ENCODE assay signal across 24 cellular contexts in the genomic region with DNA sequence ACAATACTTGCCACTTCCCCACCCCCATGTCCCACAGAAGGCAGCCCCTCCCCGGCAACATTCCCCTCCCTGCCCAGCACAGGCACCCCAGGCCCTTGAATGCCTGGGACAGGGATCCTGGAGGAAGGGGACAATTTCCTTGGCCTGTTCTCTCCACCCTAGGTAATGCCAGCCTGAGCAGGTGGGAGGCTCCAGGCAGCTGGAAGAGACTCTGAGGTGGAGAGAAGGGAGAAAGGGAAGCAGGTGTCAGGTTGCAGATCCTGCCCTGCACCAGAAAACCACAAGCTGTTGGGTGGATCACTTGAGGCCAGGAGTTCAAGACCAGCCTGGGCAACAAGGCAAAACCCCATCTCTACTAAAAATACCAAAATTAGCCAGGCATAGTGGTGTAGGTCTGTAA. TPM values are rescaled to one million over a fixed set of nuclear protein-coding genes. Genes with fewer than 3 reads are reported as not detected.
A peak's percentile ranks its signal among the peaks of the same experiment; 100 is the strongest.
DNase-seq lines count a peak whose midpoint lies in the region; ATAC-seq and TF ChIP-seq lines count a peak whose summit lies in the region.
"Had no signal": no experiment of that assay in that cellular context is flagged by ENCODE, and none has a peak within 500 bp of the region (broad histone marks: within the 10 kb centered on the region; RNA-seq: fewer than 3 reads in every experiment).

No MANE protein-coding gene starts in this region.

- H3K27ac ChIP-seq in HEK293 (ENCODE audit: extremely low read depth, low read depth, low read length) = no peak overlapping the region
- H3K27ac ChIP-seq: A549, HL-60, Peyer's patch had no signal

- ATAC-seq in HG03045 (IDR thresholded peaks at IDR 0.05; ENCODE audit: unreplicated experiment) = no peak
- ATAC-seq: A549, HepG2, T-cell had no signal

- POLR2A ChIA-PET in HEK293 (lab: Yijun Ruan, JAX) = interaction anchor here (1.3 to 1.5 kb wide), 2 partner anchors 7 to 9 kb away, joined by 4 read pairs; a partner anchor contains a TSS

- H3K4me3 Mint-ChIP-seq in mesothelial cell of epicardium = peak overlapping the region; percentile 10
- H3K4me3 Mint-ChIP-seq: B cell; CD4-positive, CD25-positive, alpha-beta regulatory T cell had no signal

- peaks cover 11% of the 10 kb centered on the region; the same call in 1 of the 2 replicates for H3K4me1 ChIP-seq in HEK293 (ENCODE audit: control insufficient read depth, insufficient read depth, low read length)

- CTCF ChIA-PET in HEK293 (lab: Yijun Ruan, JAX) = interaction anchor here (0.7 to 5.5 kb wide), 3 partner anchors 12 to 114 kb away, joined by 4 to 39 read pairs (median 27); no protein-coding TSS in a partner anchor

- H3K4me1 Mint-ChIP-seq in mesothelial cell of epicardium = peaks cover 33% of the 10 kb centered on the region

- H3K27ac Mint-ChIP-seq in mesothelial cell of epicardium = no peak overlapping the region
- H3K27ac Mint-ChIP-seq: B cell, H9, T-cell had no signal

- DNase-seq in NCI-H2107 treated with DMSO at 0.1 percent for 48 hours (lab: John Stamatoyannopoulos, UW; ENCODE audit: unreplicated experiment) = peak; percentile 25
- DNase-seq in NCI-H2107 (lab: John Stamatoyannopoulos, UW) = no peak
- peak; percentile 6 for DNase-seq in NCI-H226
- DNase-seq in mesothelial cell of epicardium (ENCODE audit: low spot score in 2 of 2, unreplicated experiment in 2 of 2) = no peak
- no peak for DNase-seq in NCI-H1092 treated with DMSO at 0.1 percent for 48 hours (lab: John Stamatoyannopoulos, UW)
- DNase-seq in NCI-H146 (lab: John Stamatoyannopoulos, UW) = no peak
- DNase-seq: CD4-positive, CD25-positive, alpha-beta regulatory T cell; COR-L47; DMS153; H9; KG1; NCI-H1417 treated with DMSO at 0.1 percent for 48 hours; NCI-H2029 treated with DMSO at 0.1 percent for 48 hours; NCI-H524 treated with DMSO at 0.1 percent for 48 hours; Peyer's patch; T-cell had no signal

- H3K36me3 Mint-ChIP-seq in mesothelial cell of epicardium = no peaks in the 10 kb centered on the region

- H3K36me3 ChIP-seq in HEK293 (ENCODE audit: control insufficient read depth in 2 of 2, insufficient read depth in 1 of 2, low read length in 2 of 2) = peaks cover 0 to 18% of the 10 kb centered on the region in 2 experiments; a peak in 2 of 3 replicates
- H3K36me3 ChIP-seq: Peyer's patch had no signal

- TF ChIP-seq CTCF in HEK293 (tag by site-specific recombination; IDR thresholded peaks at IDR 0.05) = no peak
- no peak for TF ChIP-seq CTCF in mesothelial cell of epicardium (IDR thresholded peaks at IDR 0.05; ENCODE audit: unreplicated experiment)

- H3K9me3 ChIP-seq in HEK293 (ENCODE audit: control insufficient read depth, insufficient read depth, low read depth, low read length) = no peaks in the 10 kb centered on the region
- H3K9me3 ChIP-seq: A549, Peyer's patch had no signal

- peaks cover 6% of the 10 kb centered on the region for H3K27me3 Mint-ChIP-seq in mesothelial cell of epicardium (ENCODE audit: low read depth)

- H3K4me3 ChIP-seq in HEK293 (ENCODE audit: low read depth, low read length) = no peak overlapping the region
- H3K4me3 ChIP-seq: A549, Peyer's patch had no signal

- no peaks in the 10 kb centered on the region for H3K9me3 Mint-ChIP-seq in mesothelial cell of epicardium
- H3K9me3 Mint-ChIP-seq: CD4-positive, CD25-positive, alpha-beta regulatory T cell; H9; T-cell had no signal

TF ChIP-seq in HEK293, 187 proteins besides CTCF, POLR2A, EP300 and RAD21 (continues in another document):
- TF ChIP-seq, protein P1, sequence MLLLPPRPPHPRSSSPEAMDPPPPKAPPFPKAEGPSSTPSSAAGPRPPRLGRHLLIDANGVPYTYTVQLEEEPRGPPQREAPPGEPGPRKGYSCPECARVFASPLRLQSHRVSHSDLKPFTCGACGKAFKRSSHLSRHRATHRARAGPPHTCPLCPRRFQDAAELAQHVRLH (tag by site-specific recombination; IDR thresholded peaks at IDR 0.05) = no peak
- TF ChIP-seq YY1 (tag by site-specific recombination; IDR thresholded peaks at IDR 0.05) (no peak), ZNF521 (tag by site-specific recombination; IDR thresholded peaks at IDR 0.05) (no peak), IKZF3 (tag by site-specific recombination; IDR thresholded peaks at IDR 0.05) (0 out of 2 replicates have a peak, but pooled peaks have one; percentile 39), ZNF747 (tag by site-specific recombination; IDR thresholded peaks at IDR 0.05) (no peak), ZNF561 (tag by site-specific recombination; IDR thresholded peaks at IDR 0.05; ENCODE audit: borderline replicate concordance) (no peak), SALL2 (tag by site-specific recombination; IDR thresholded peaks at IDR 0.05; ENCODE audit: borderline replicate concordance) (no peak), ZNF174 (tag by site-specific recombination; IDR thresholded peaks at IDR 0.05) (no peak), ZNF292 (tag by site-specific recombination; IDR thresholded peaks at IDR 0.05; ENCODE audit: borderline replicate concordance, low read depth) (no peak), SP2 (tag by site-specific recombination; IDR thresholded peaks at IDR 0.05) (no peak), ZXDB (tag by site-specific recombination; IDR thresholded peaks at IDR 0.05) (no peak), ZNF501 (tag by site-specific recombination; IDR thresholded peaks at IDR 0.05) (no peak), ZNF791 (tag by site-specific recombination; IDR thresholded peaks at IDR 0.05) (no peak), ZNF558 (tag by site-specific recombination; IDR thresholded peaks at IDR 0.05) (no peak)
- TF ChIP-seq, protein P2, sequence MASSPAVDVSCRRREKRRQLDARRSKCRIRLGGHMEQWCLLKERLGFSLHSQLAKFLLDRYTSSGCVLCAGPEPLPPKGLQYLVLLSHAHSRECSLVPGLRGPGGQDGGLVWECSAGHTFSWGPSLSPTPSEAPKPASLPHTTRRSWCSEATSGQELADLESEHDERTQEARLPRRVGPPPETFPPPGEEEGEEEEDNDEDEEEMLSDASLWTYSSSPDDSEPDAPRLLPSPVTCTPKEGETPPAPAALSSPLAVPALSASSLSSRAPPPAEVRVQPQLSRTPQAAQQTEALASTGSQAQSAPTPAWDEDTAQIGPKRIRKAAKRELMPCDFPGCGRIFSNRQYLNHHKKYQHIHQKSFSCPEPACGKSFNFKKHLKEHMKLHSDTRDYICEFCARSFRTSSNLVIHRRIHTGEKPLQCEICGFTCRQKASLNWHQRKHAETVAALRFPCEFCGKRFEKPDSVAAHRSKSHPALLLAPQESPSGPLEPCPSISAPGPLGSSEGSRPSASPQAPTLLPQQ (tag by site-specific recombination; IDR thresholded peaks at IDR 0.05) = no peak
- TF ChIP-seq, protein P3, sequence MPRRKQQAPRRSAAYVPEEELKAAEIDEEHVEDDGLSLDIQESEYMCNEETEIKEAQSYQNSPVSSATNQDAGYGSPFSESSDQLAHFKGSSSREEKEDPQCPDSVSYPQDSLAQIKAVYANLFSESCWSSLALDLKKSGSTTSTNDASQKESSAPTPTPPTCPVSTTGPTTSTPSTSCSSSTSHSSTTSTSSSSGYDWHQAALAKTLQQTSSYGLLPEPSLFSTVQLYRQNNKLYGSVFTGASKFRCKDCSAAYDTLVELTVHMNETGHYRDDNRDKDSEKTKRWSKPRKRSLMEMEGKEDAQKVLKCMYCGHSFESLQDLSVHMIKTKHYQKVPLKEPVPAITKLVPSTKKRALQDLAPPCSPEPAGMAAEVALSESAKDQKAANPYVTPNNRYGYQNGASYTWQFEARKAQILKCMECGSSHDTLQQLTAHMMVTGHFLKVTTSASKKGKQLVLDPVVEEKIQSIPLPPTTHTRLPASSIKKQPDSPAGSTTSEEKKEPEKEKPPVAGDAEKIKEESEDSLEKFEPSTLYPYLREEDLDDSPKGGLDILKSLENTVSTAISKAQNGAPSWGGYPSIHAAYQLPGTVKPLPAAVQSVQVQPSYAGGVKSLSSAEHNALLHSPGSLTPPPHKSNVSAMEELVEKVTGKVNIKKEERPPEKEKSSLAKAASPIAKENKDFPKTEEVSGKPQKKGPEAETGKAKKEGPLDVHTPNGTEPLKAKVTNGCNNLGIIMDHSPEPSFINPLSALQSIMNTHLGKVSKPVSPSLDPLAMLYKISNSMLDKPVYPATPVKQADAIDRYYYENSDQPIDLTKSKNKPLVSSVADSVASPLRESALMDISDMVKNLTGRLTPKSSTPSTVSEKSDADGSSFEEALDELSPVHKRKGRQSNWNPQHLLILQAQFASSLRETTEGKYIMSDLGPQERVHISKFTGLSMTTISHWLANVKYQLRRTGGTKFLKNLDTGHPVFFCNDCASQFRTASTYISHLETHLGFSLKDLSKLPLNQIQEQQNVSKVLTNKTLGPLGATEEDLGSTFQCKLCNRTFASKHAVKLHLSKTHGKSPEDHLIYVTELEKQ (tag by site-specific recombination; IDR thresholded peaks at IDR 0.05; ENCODE audit: borderline replicate concordance) = no peak
- TF ChIP-seq, protein P4, sequence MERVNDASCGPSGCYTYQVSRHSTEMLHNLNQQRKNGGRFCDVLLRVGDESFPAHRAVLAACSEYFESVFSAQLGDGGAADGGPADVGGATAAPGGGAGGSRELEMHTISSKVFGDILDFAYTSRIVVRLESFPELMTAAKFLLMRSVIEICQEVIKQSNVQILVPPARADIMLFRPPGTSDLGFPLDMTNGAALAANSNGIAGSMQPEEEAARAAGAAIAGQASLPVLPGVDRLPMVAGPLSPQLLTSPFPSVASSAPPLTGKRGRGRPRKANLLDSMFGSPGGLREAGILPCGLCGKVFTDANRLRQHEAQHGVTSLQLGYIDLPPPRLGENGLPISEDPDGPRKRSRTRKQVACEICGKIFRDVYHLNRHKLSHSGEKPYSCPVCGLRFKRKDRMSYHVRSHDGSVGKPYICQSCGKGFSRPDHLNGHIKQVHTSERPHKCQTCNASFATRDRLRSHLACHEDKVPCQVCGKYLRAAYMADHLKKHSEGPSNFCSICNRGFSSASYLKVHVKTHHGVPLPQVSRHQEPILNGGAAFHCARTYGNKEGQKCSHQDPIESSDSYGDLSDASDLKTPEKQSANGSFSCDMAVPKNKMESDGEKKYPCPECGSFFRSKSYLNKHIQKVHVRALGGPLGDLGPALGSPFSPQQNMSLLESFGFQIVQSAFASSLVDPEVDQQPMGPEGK (tag by site-specific recombination; IDR thresholded peaks at IDR 0.05) = peak; percentile 39; the same call in 1 of the 2 replicates

RNA-seq across cellular contexts. Expression of a gene that starts 8.9 kb away (rescaled TPM):
- 11.6 to 14.1 TPM (median 13.0 TPM) in 3 replicates for total RNA-seq in mesothelial cell of epicardium
- total RNA-seq: B cell had no signal

RNA-seq across cellular contexts. Expression of a gene that starts 43.8 kb away (rescaled TPM):
- total RNA-seq in mesothelial cell of epicardium = not detected in 3 replicates
- total RNA-seq: B cell; CD4-positive, CD25-positive, alpha-beta regulatory T cell; H9; HepG2; HT-29; OCI-LY7; Peyer's patch; T-cell had no signal

RNA-seq across cellular contexts. Expression of a gene that starts 51.5 kb away (rescaled TPM):
- total RNA-seq in mesothelial cell of epicardium = 0.18 TPM in 1 of 3 replicates, not detected in the others
- total RNA-seq: B cell; CD4-positive, CD25-positive, alpha-beta regulatory T cell; H9; HepG2; HT-29; OCI-LY7; T-cell had no signal

RNA-seq across cellular contexts. Expression of a gene that starts 55.3 kb away (rescaled TPM):
- not detected in 3 replicates for total RNA-seq in mesothelial cell of epicardium
- total RNA-seq: B cell; CD4-positive, CD25-positive, alpha-beta regulatory T cell; HepG2; HT-29; OCI-LY7; T-cell had no signal

Comparison
In these comparisons a context has a peak if more than half of its experiments do, and no peak if none do; other contexts are left out.
1. DNase-seq: peak in NCI-H2107 treated with DMSO at 0.1 percent for 48 hours (single experiment) and NCI-H226 (single experiment); none in NCI-H2107 (single experiment), mesothelial cell of epicardium (0 of 2), NCI-H1092 treated with DMSO at 0.1 percent for 48 hours (single experiment) and NCI-H146 (single experiment).